19 cellular contexts compared by ENCODE assay signal in genomic region chr1:75548721-75549480, GRCh38.
DNase-seq lines count a peak whose midpoint lies in the region; ATAC-seq and TF ChIP-seq lines count a peak whose summit lies in the region.
"Had no signal": no experiment of that assay in that cellular context is flagged by ENCODE, and none has a peak within 500 bp of the region (broad histone marks: within the 10 kb centered on the region; RNA-seq: fewer than 3 reads in every experiment).

No MANE protein-coding gene starts in this region.

- TF ChIP-seq EP300 in tibial nerve (IDR thresholded peaks at IDR 0.05): no peak

- DNase-seq in Caki2 (ENCODE audit: low read depth) (peak; percentile 23), SJCRH30 (peak; percentile 26 to 79), astrocyte of the hippocampus (ENCODE audit: low read depth, low spot score) (peak; percentile 89), fibroblast of the aortic adventitia (ENCODE audit: low read depth) (peak; percentile 55), EL (no peak), tibial nerve (ENCODE audit: low spot score in 2 of 2) (no peak)
- no peak for DNase-seq in activated naive CD4-positive, alpha-beta T cell treated with anti-CD3 and anti-CD28 coated beads, Interleukin-2, amount 50 U/mL, for 16 hours
- DNase-seq: CD8-positive, alpha-beta T cell; DND-41; GF-D8; HFFc6; MV-4-11; NCI-H1417; NCI-H1930; NCI-H510A treated with DMSO at 0.1 percent for 48 hours; PC-3 had no signal

- in situ Hi-C loops in Caki2 (cut with HindIII; ENCODE audit: low pct_unique_long_range_greater_than_20kb, low sequenced_read_pairs): no loop called here

- H3K27ac ChIP-seq in SJCRH30 (no peak overlapping the region), tibial nerve (no peak overlapping the region)
- H3K27ac ChIP-seq: BLaER1, RWPE1 had no signal

- H3K36me3 ChIP-seq in SJCRH30: no peaks in the 10 kb centered on the region
- H3K36me3 ChIP-seq in tibial nerve: no peaks in the 10 kb centered on the region
- H3K36me3 ChIP-seq: BLaER1 had no signal

- no peak for TF ChIP-seq POLR2A in tibial nerve (IDR thresholded peaks at IDR 0.05)

- TF ChIP-seq CTCF in fibroblast of the aortic adventitia (IDR thresholded peaks at IDR 0.05; ENCODE audit: insufficient read depth, low read length) (no peak), tibial nerve (IDR thresholded peaks at IDR 0.05) (no peak)

- H3K4me3 ChIP-seq in SJCRH30 (peak overlapping the region; percentile 10; the same call in 1 of the 2 replicates), fibroblast of the aortic adventitia (ENCODE audit: low read depth, low read length) (no peak overlapping the region), tibial nerve (no peak overlapping the region)
- H3K4me3 ChIP-seq: BLaER1 had no signal

- H3K27me3 ChIP-seq in SJCRH30: no peaks in the 10 kb centered on the region
- H3K27me3 ChIP-seq in tibial nerve: no peaks in the 10 kb centered on the region
- H3K27me3 ChIP-seq: BLaER1 had no signal

- no peak for ATAC-seq in GM18861 (IDR thresholded peaks at IDR 0.05; ENCODE audit: unreplicated experiment)
- ATAC-seq: CD8-positive, alpha-beta T cell; PC-3 had no signal

- H3K4me1 ChIP-seq in SJCRH30 (peaks cover 11% of the 10 kb centered on the region), tibial nerve (no peaks in the 10 kb centered on the region)
- H3K4me1 ChIP-seq: BLaER1 had no signal

- WGBS in tibial nerve, 2 donors: 75 to 81% methylated on average over 3 of the region's 3 CpGs

- H3K9me3 ChIP-seq in SJCRH30 (replicated peaks) (no peaks in the 10 kb centered on the region), tibial nerve (no peaks in the 10 kb centered on the region)
- H3K9me3 ChIP-seq: BLaER1 had no signal

Comparison
In these comparisons a context has a peak if more than half of its experiments do, and no peak if none do; other contexts are left out.
1. DNase-seq: peak in Caki2 (single experiment), SJCRH30 (2 of 2), astrocyte of the hippocampus (single experiment) and fibroblast of the aortic adventitia (single experiment); none in activated naive CD4-positive, alpha-beta T cell treated with anti-CD3 and anti-CD28 coated beads, Interleukin-2, amount 50 U/mL, for 16 hours (single experiment), EL (single experiment) and tibial nerve (0 of 2).